Comparison of ENCODE assay signal across 8 cellular contexts in the genomic region with DNA sequence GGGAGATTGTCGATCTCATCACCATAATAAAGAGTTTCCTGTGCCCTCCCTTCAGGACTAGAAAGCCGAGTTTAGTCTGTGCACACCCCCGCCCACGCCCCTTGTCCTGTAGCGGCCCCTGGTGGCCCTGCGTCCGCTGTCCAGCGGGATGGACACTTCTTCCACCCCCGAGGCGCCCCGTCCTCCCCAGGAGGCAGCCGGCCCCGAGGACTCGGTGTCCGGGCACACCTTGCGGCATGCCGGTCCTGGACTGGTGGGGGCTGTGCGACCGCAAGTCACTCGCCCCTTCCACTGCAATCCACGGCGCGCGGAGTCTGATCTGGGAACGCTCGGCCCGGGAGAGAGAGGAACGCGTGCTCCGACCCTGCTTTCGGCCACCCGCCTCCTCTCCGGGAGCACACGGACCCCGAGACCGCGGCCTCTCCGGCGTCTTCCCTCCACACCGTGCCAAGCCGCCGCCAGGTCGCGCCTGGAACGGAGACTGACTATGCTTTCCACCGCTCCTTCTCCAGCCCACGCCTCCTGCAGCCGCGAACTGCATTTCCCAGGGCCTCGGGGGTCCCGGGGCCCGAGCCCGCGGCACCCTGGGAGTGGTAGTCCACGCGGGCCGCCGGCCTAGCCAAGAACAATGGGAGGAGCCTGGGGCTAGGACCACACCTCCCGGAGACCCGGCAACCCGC. TPM values are rescaled to one million over a fixed set of nuclear protein-coding genes. Genes with fewer than 3 reads are reported as not detected.
DNase-seq lines count a peak whose midpoint lies in the region; ATAC-seq and TF ChIP-seq lines count a peak whose summit lies in the region.

No MANE protein-coding gene starts in this region.

- H3K27me3 Mint-ChIP-seq in chondrocyte (ENCODE audit: low read depth): no peaks in the 10 kb centered on the region

- DNase-seq in ACHN (peak; percentile 83), NCI-H345 (lab: John Stamatoyannopoulos, UW) (peak; percentile 94), chondrocyte (ENCODE audit: low spot score) (peak; percentile 98), kidney glomerular epithelial cell (lab: John Stamatoyannopoulos, UW) (peak; percentile 83)
- DNase-seq in activated CD4-positive, alpha-beta T cell treated with anti-CD3 and anti-CD28 coated beads for 1 hour: peak; percentile 95
- DNase-seq in stimulated activated CD4-positive, alpha-beta T cell treated with anti-CD3 and anti-CD28 coated beads, Interleukin-1b, Interleukin-23, amount 100 ng/mL, for 1 hour (ENCODE audit: low read depth in 2 of 2): peak; percentile 91 to 94

- peak overlapping the region; percentile 96 for H3K4me3 Mint-ChIP-seq in chondrocyte (ENCODE audit: unreplicated experiment)

- peak; percentile 100 for TF ChIP-seq CTCF in chondrocyte (IDR thresholded peaks at IDR 0.05)

- H3K27ac Mint-ChIP-seq in chondrocyte (ENCODE audit: unreplicated experiment): peak overlapping the region; percentile 97

- in situ Hi-C loops in ACHN (cut with HindIII; ENCODE audit: low pct_ligation_motif_present, low pct_unique_long_range_greater_than_20kb, low sequenced_read_pairs): no loop called here

- H3K4me1 Mint-ChIP-seq in chondrocyte (ENCODE audit: low read depth): peaks cover 26% of the 10 kb centered on the region

- no peaks in the 10 kb centered on the region for H3K9me3 Mint-ChIP-seq in chondrocyte (ENCODE audit: low read depth)

- ATAC-seq in GM18870 (IDR thresholded peaks at IDR 0.05; ENCODE audit: unreplicated experiment) (peak; percentile 56), HG03135 (IDR thresholded peaks at IDR 0.05; ENCODE audit: unreplicated experiment) (peak; percentile 61)

- peaks cover 4% of the 10 kb centered on the region for H3K36me3 Mint-ChIP-seq in chondrocyte (ENCODE audit: low read depth)

RNA-seq across cellular contexts. Expression of gene KMT2B, which starts 0.7 kb away (rescaled TPM):
- 27.3 to 31.5 TPM (median 30.8 TPM) in 3 replicates for total RNA-seq in chondrocyte

RNA-seq across cellular contexts. Expression of gene ZBTB32, which starts 12.8 kb away (rescaled TPM):
- not detected in 3 replicates for total RNA-seq in chondrocyte

RNA-seq across cellular contexts. Expression of gene IGFLR1, which starts 25.1 kb away (rescaled TPM):
- total RNA-seq in chondrocyte: 0.59 to 1.4 TPM (median 0.99 TPM) in 3 replicates

RNA-seq across cellular contexts. Expression of gene U2AF1L4, which starts 28.1 kb away (rescaled TPM):
- total RNA-seq in chondrocyte: 22.9 to 28.8 TPM (median 24.7 TPM) in 3 replicates

RNA-seq across cellular contexts. Expression of gene PSENEN, which starts 28.3 kb away (rescaled TPM):
- 59.9 to 71.1 TPM (median 61.8 TPM) in 3 replicates for total RNA-seq in chondrocyte

Comparison
In these comparisons a context has a peak if more than half of its experiments do, and no peak if none do; other contexts are left out.
1. Peak in every context shown above with its lines: DNase-seq and ATAC-seq.